16 cellular contexts compared by ENCODE assay signal in the genomic region with DNA sequence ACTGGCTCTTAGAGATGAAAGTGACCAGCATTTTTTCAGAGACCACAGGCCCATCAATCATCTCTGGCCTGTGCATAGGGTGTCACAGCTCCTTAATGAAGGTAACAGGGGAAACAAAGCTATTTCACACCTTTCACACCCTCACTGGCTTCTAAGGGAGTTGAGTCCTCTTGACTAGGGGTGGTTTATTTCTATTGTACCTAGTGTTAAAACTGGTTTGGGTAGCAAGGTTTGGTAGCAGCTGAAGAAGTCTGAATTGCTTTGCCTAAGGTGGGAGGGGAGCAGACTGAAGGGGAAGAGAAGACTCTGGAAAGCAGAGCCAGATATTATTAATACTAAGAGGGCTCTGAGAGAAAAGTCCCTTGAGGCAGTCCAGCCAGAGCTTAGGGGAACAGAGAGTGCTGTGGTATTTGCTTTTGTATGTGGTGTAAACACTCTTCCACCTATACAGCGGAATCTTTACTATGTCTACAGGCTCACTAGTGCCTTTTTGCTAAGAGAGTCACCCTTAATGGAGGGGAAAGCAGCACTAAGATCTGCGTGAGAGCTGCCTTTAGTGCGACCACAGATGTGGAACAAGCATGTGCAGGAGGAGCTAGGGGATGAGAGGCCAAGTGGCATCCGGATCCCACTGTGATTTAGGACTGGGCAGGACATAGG.
DNase-seq lines count a peak whose midpoint lies in the region; ATAC-seq, FAIRE-seq and TF ChIP-seq lines count a peak whose summit lies in the region.
"Had no signal": no experiment of that assay in that cellular context is flagged by ENCODE, and none has a peak within 500 bp of the region (broad histone marks: within the 10 kb centered on the region; RNA-seq: fewer than 3 reads in every experiment).

No MANE protein-coding gene starts in this region.

- peaks cover 2 to 9% (median 3%) of the 10 kb centered on the region in 3 donors for H3K4me1 ChIP-seq in pancreas
- H3K4me1 ChIP-seq: SJCRH30 had no signal

- no peak overlapping the region for H3K4me3 ChIP-seq in pancreas
- H3K4me3 ChIP-seq: ascending aorta, gastroesophageal sphincter, SJCRH30 had no signal

- H3K9me3 ChIP-seq in pancreas = no peaks in the 10 kb centered on the region
- H3K9me3 ChIP-seq: ascending aorta, gastroesophageal sphincter, SJCRH30 had no signal

- no peak for TF ChIP-seq CTCF in pancreas (IDR thresholded peaks at IDR 0.05)

- no peak for TF ChIP-seq POLR2A in erythroblast (IDR thresholded peaks at IDR 0.05; ENCODE audit: low read length)

- ATAC-seq in GM18517 (IDR thresholded peaks at IDR 0.05; ENCODE audit: unreplicated experiment) (peak; percentile 83), GM21381 (IDR thresholded peaks at IDR 0.05; ENCODE audit: unreplicated experiment) (peak; percentile 90), HG03060 (IDR thresholded peaks at IDR 0.05; ENCODE audit: low read depth, unreplicated experiment) (peak; percentile 57), left cardiac atrium (peak; percentile 23 to 52), pancreas (no peak)
- ATAC-seq: gastroesophageal sphincter had no signal

- DNase-seq in left cardiac atrium (no peak), erythroblast (lab: John Stamatoyannopoulos, UW) (no peak), pancreas (no peak), AG20443 (ENCODE audit: low spot score) (no peak)
- no peak for DNase-seq in activated naive CD4-positive, alpha-beta T cell treated with Interleukin-2 at 50 U/mL for 16 hours
- DNase-seq: GF-D8; MV-4-11; NCI-H526; stimulated activated CD4-positive, alpha-beta T cell treated with anti-CD3 and anti-CD28 coated beads, Interleukin-12 subunit alpha, Interleukin-12 subunit beta, amount 100 ng/mL, for 4 hours; WERI-Rb-1 had no signal

- no peaks in the 10 kb centered on the region for H3K36me3 ChIP-seq in pancreas
- H3K36me3 ChIP-seq: ascending aorta, gastroesophageal sphincter, SJCRH30, WERI-Rb-1 had no signal

- no peak overlapping the region for H3K27ac ChIP-seq in pancreas
- H3K27ac ChIP-seq: ascending aorta, gastroesophageal sphincter, SJCRH30, WERI-Rb-1 had no signal

- no peaks in the 10 kb centered on the region for H3K27me3 ChIP-seq in pancreas
- H3K27me3 ChIP-seq: ascending aorta, gastroesophageal sphincter, SJCRH30 had no signal

- no peak for FAIRE-seq in pancreas (lab: Jason Lieb, UNC)

- intact Hi-C loops in left cardiac atrium (cut with DNase I) (no loop called here), pancreas (cut with DNase I) (no loop called here)

- WGBS in pancreas, 2 donors = 91 to 94% methylated on average over 4 of the region's 4 CpGs

Comparison
In these comparisons a context has a peak if more than half of its experiments do, and no peak if none do; other contexts are left out.
1. ATAC-seq: peak in GM18517 (single experiment), GM21381 (single experiment), HG03060 (single experiment) and left cardiac atrium (2 of 2); none in pancreas (0 of 4).